Comparison of ENCODE assay signal across 1 cellular context in genomic region chr9:137466041-137466799, GRCh38.
TF ChIP-seq lines count a peak whose summit lies in the region.

No MANE protein-coding gene starts in this region.

TF ChIP-seq in H1, 55 proteins besides CTCF, POLR2A, EP300 and RAD21:
- TF ChIP-seq NANOG (IDR thresholded peaks at IDR 0.05; ENCODE audit: insufficient read depth, low read depth, low read length, poor library complexity, severe bottlenecking) (no peak), CEBPB (IDR thresholded peaks at IDR 0.05; ENCODE audit: low read depth, low read length) (no peak), ASH2L (IDR thresholded peaks at IDR 0.05; ENCODE audit: low read length) (no peak), GABPA (IDR thresholded peaks at IDR 0.05; ENCODE audit: borderline replicate concordance, insufficient read depth, low read length) (no peak), KDM5A (IDR thresholded peaks at IDR 0.05; ENCODE audit: low read length) (no peak), CREB1 (IDR thresholded peaks at IDR 0.05) (no peak), SP2 (IDR thresholded peaks at IDR 0.05; ENCODE audit: low read length) (no peak), CHD7 (IDR thresholded peaks at IDR 0.05; ENCODE audit: insufficient replicate concordance, low read length) (no peak), POLR2AphosphoS5 (IDR thresholded peaks at IDR 0.05; ENCODE audit: low read depth, low read length) (no peak), SUZ12 (IDR thresholded peaks at IDR 0.05; ENCODE audit: low read length) (no peak), CTBP2 (IDR thresholded peaks at IDR 0.05; ENCODE audit: borderline replicate concordance, insufficient read depth, insufficient read length, low read length) (no peak), SIX5 (IDR thresholded peaks at IDR 0.05; ENCODE audit: low read depth, low read length) (no peak), BRCA1 (IDR thresholded peaks at IDR 0.05; ENCODE audit: low read depth, low read length) (no peak), CBX8 (IDR thresholded peaks at IDR 0.05; ENCODE audit: borderline replicate concordance, low read depth, low read length) (no peak), KDM4A (IDR thresholded peaks at IDR 0.05; ENCODE audit: low read depth, low read length, severe bottlenecking) (no peak), E2F6 (IDR thresholded peaks at IDR 0.05) (no peak), HDAC6 (IDR thresholded peaks at IDR 0.05; ENCODE audit: low read depth, low read length) (no peak), USF2 (IDR thresholded peaks at IDR 0.05; ENCODE audit: low read length) (no peak), NRF1 (IDR thresholded peaks at IDR 0.05; ENCODE audit: low read depth, low read length) (no peak)
